In the genomic region with DNA sequence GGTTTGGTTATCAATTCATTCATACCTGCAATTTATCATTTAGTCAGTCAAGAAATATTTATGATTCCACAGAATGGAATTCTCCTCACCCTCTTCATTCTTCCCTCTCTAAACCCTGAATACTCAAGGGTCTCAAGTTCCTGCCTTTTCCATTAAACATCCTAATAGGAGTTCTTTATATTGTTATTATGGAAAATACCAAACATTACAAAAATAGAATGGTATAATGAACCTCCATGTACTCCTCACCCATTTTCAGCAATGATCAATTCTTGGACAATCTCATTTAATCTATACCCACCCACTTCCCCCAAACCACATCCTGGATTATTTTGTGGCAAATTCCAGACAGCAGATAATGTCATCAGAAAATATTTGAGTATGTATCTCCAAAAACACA, we compare ENCODE assay signal across 15 cellular contexts.
"Had no signal": no experiment of that assay in that cellular context is flagged by ENCODE, and none has a peak within 500 bp of the region (broad histone marks: within the 10 kb centered on the region; RNA-seq: fewer than 3 reads in every experiment).

No MANE protein-coding gene starts in this region.

- H3K9me3 ChIP-seq: tibial artery, vagina had no signal

- ATAC-seq: esophagus mucosa, left ventricle myocardium superior, pancreas had no signal

- H3K27ac Mint-ChIP-seq: activated naive CD4-positive, alpha-beta T cell treated with anti-CD3 and anti-CD28 coated beads, Interleukin-2, amount 50 U/mL, for 24 hours; brain; dendritic cell treated with granulocyte-macrophage colony-stimulating factor and Interleukin-4, amounts not matched to agents 40 ng/mL and 50 ng/mL, for 4 days had no signal

- H3K27ac ChIP-seq: heart left ventricle, pancreas, tibial artery, vagina had no signal

- FAIRE-seq: kidney, pancreas had no signal

- H3K36me3 Mint-ChIP-seq: activated naive CD4-positive, alpha-beta T cell treated with anti-CD3 and anti-CD28 coated beads, Interleukin-2, amount 50 U/mL, for 24 hours; brain had no signal

- H3K4me3 Mint-ChIP-seq: activated naive CD4-positive, alpha-beta T cell treated with anti-CD3 and anti-CD28 coated beads, Interleukin-2, amount 50 U/mL, for 24 hours; brain; dendritic cell treated with granulocyte-macrophage colony-stimulating factor and Interleukin-4, amounts not matched to agents 40 ng/mL and 50 ng/mL, for 4 days; neural crest cell had no signal

- H3K4me1 ChIP-seq: heart left ventricle, pancreas, vagina had no signal

- H3K36me3 ChIP-seq: heart left ventricle, pancreas, tibial artery, vagina had no signal

- H3K27me3 Mint-ChIP-seq: brain; dendritic cell treated with granulocyte-macrophage colony-stimulating factor and Interleukin-4, amounts not matched to agents 40 ng/mL and 50 ng/mL, for 4 days had no signal

- H3K4me1 Mint-ChIP-seq: activated naive CD4-positive, alpha-beta T cell treated with anti-CD3 and anti-CD28 coated beads, Interleukin-2, amount 50 U/mL, for 24 hours had no signal

- H3K27me3 ChIP-seq: heart left ventricle, pancreas, tibial artery, vagina had no signal

- DNase-seq: activated CD4-positive, CD25-positive, alpha-beta regulatory T cell; foreskin melanocyte; heart left ventricle; kidney; left ventricle myocardium superior; mesendoderm; pancreas; T-helper 2 cell; tibial artery had no signal

- H3K4me3 ChIP-seq: heart left ventricle, pancreas, tibial artery, vagina had no signal
